19 cellular contexts compared by ENCODE assay signal in the genomic region with DNA sequence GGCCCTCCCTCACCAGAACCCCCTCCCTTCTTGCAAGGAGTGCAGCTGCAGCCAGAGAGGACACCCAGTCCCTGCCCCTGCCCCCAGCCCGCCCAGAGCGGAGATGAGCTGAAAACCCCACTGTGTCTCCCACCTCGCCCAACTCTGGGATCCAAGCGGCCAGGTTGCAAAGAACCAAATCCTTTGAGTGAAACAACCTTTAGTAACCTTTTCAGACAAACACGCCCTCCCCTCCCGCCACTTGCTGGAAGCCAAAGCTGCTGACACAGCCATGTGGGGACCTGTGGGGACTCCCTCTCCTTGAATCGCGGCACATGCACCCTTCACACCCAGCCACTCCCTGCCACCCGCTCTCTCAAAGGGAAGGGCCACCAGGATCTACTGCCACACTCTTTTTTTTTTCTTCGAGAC.
A peak's percentile ranks its signal among the peaks of the same experiment; 100 is the strongest.
DNase-seq lines count a peak whose midpoint lies in the region; ATAC-seq and TF ChIP-seq lines count a peak whose summit lies in the region.
"Had no signal": no experiment of that assay in that cellular context is flagged by ENCODE, and none has a peak within 500 bp of the region (broad histone marks: within the 10 kb centered on the region; RNA-seq: fewer than 3 reads in every experiment).

No MANE protein-coding gene starts in this region.

- H3K9ac ChIP-seq in rectal smooth muscle tissue (ENCODE audit: low read length), result no peak overlapping the region

- H3K9me2 ChIP-seq in hepatocyte (replicated peaks; ENCODE audit: insufficient read depth), result no peaks in the 10 kb centered on the region

- H3K27ac ChIP-seq in hepatocyte (peak overlapping the region; percentile 73), rectal smooth muscle tissue (ENCODE audit: low read depth, low read length) (peak overlapping the region; percentile 86)
- H3K27ac ChIP-seq: cardiac muscle cell had no signal

- H3K79me2 ChIP-seq in hepatocyte, result no peaks in the 10 kb centered on the region

- BruUV-seq in Caco-2 (replicated peaks; lab: Mats Ljungman, UMichigan), result no TSS peak

- no peak for ATAC-seq in stimulated activated naive B cell treated with anti-CD40 and anti-IgM and Interleukin-4, amounts not matched to agents 10 μg/mL and 1 μg/mL and 100 μg/mL, for 72 hours (replicated peaks)
- ATAC-seq in HG03139 (IDR thresholded peaks at IDR 0.05; ENCODE audit: unreplicated experiment) (no peak), HG02623 (IDR thresholded peaks at IDR 0.05; ENCODE audit: unreplicated experiment) (no peak)
- ATAC-seq: activated CD8-positive, alpha-beta T cell treated with anti-CD3 and anti-CD28 coated beads, Interleukin-2, amount 10 ng/mL, durations not matched to agents 7 days and 5 days; sciatic nerve had no signal

- H3K4me3 ChIP-seq in Caco-2 (ENCODE audit: low read depth, low read length) (no peak overlapping the region), hepatocyte (no peak overlapping the region), rectal smooth muscle tissue (ENCODE audit: low read length) (no peak overlapping the region)
- H3K4me3 ChIP-seq: cardiac muscle cell had no signal

- H3K4me3 Mint-ChIP-seq in Caco-2 (ENCODE audit: unreplicated experiment), result peak overlapping the region; percentile 31
- no peak overlapping the region for H3K4me3 Mint-ChIP-seq in stimulated activated naive B cell treated with anti-CD40 and anti-IgM and Interleukin-4, amounts not matched to agents 10 μg/mL and 1 μg/mL and 100 μg/mL, for 72 hours
- H3K4me3 Mint-ChIP-seq: activated B cell treated with CpG ODN at 0.5 μM for 24 hours; activated CD8-positive, alpha-beta T cell treated with anti-CD3 and anti-CD28 coated beads, Interleukin-2, amount 10 ng/mL, durations not matched to agents 7 days and 5 days had no signal

- POLR2A ChIA-PET in Caco-2 (lab: Charles Lee), result no interaction called here

- H3K27me3 ChIP-seq in Caco-2 (replicated peaks; ENCODE audit: control insufficient read depth, insufficient read depth, low read length), result no peaks in the 10 kb centered on the region
- no peaks in the 10 kb centered on the region for H3K27me3 ChIP-seq in hepatocyte
- H3K27me3 ChIP-seq in rectal smooth muscle tissue (ENCODE audit: control insufficient read depth, insufficient read depth, low read length), result no peaks in the 10 kb centered on the region
- H3K27me3 ChIP-seq: cardiac muscle cell had no signal

- H3K27me3 Mint-ChIP-seq in Caco-2 (ENCODE audit: insufficient read depth, unreplicated experiment), result no peaks in the 10 kb centered on the region
- H3K27me3 Mint-ChIP-seq in stimulated activated naive B cell treated with anti-CD40 and anti-IgM and Interleukin-4, amounts not matched to agents 10 μg/mL and 1 μg/mL and 100 μg/mL, for 72 hours, result peaks cover 5% of the 10 kb centered on the region in 2 donors
- H3K27me3 Mint-ChIP-seq: activated B cell treated with CpG ODN at 0.5 μM for 24 hours had no signal

- no peak for TF ChIP-seq CTCF in Caco-2 (IDR thresholded peaks at IDR 0.05; ENCODE audit: insufficient read depth in 1 of 2, low read depth in 1 of 2, low read length in 1 of 2, severe bottlenecking in 1 of 2, unreplicated experiment in 1 of 2)
- no peak for TF ChIP-seq CTCF in hepatocyte (IDR thresholded peaks at IDR 0.05; ENCODE audit: poor library complexity)

- CTCF ChIA-PET in Caco-2 (lab: Charles Lee), result interaction anchor here (0.6 kb wide), 1 partner anchor 58 kb away, joined by 3 read pairs; no protein-coding TSS in a partner anchor

- peak overlapping the region; percentile 91 for H3K27ac Mint-ChIP-seq in Caco-2 (ENCODE audit: unreplicated experiment)
- no peak overlapping the region for H3K27ac Mint-ChIP-seq in stimulated activated naive B cell treated with anti-CD40 and anti-IgM and Interleukin-4, amounts not matched to agents 10 μg/mL and 1 μg/mL and 100 μg/mL, for 72 hours
- H3K27ac Mint-ChIP-seq: activated B cell treated with CpG ODN at 0.5 μM for 24 hours; activated CD8-positive, alpha-beta T cell treated with anti-CD3 and anti-CD28 coated beads, Interleukin-2, amount 10 ng/mL, durations not matched to agents 7 days and 5 days had no signal

- H4K20me1 ChIP-seq in hepatocyte (ENCODE audit: insufficient read depth, poor library complexity, severe bottlenecking), result no peaks in the 10 kb centered on the region

- H3K4me2 ChIP-seq in hepatocyte, result no peak overlapping the region

- no peaks in the 10 kb centered on the region for H3K9me3 Mint-ChIP-seq in Caco-2 (ENCODE audit: unreplicated experiment)
- H3K9me3 Mint-ChIP-seq in stimulated activated naive B cell treated with anti-CD40 and anti-IgM and Interleukin-4, amounts not matched to agents 10 μg/mL and 1 μg/mL and 100 μg/mL, for 72 hours, result no peaks in the 10 kb centered on the region
- H3K9me3 Mint-ChIP-seq: activated B cell treated with CpG ODN at 0.5 μM for 24 hours had no signal

- peaks cover 19% of the 10 kb centered on the region for H3K4me1 Mint-ChIP-seq in Caco-2 (ENCODE audit: low read depth, unreplicated experiment)
- H3K4me1 Mint-ChIP-seq in stimulated activated naive B cell treated with anti-CD40 and anti-IgM and Interleukin-4, amounts not matched to agents 10 μg/mL and 1 μg/mL and 100 μg/mL, for 72 hours, result no peaks in the 10 kb centered on the region
- H3K4me1 Mint-ChIP-seq: activated B cell treated with CpG ODN at 0.5 μM for 24 hours had no signal

- WGBS in hepatocyte (ENCODE audit: low lambda C conversion rate, missing lambda C conversion rate), result 59% methylated on average over 10 of the region's 10 CpGs

- H3K4me1 ChIP-seq in Caco-2, result peaks cover 65% of the 10 kb centered on the region
- H3K4me1 ChIP-seq in hepatocyte (ENCODE audit: insufficient read depth), result peaks cover 52% of the 10 kb centered on the region
- peaks cover 53% of the 10 kb centered on the region for H3K4me1 ChIP-seq in rectal smooth muscle tissue (ENCODE audit: control insufficient read depth, insufficient read depth, low read length)

- DNase-seq in Caco-2 (peak in 1 of 2 experiments; percentile 46), NCI-H510A treated with DMSO at 0.1 percent for 48 hours (lab: John Stamatoyannopoulos, UW) (peak; percentile 73), hepatocyte (ENCODE audit: low spot score) (peak; percentile 67), HPDE6-E6E7 (ENCODE audit: extremely low spot score) (no peak)
- no peak for DNase-seq in stimulated activated naive B cell treated with anti-CD40 and anti-IgM and Interleukin-4, amounts not matched to agents 10 μg/mL and 1 μg/mL and 100 μg/mL, for 72 hours
- DNase-seq: activated B cell treated with CpG ODN at 0.5 μM for 24 hours; activated CD8-positive, alpha-beta T cell treated with anti-CD3 and anti-CD28 coated beads, Interleukin-2, amount 10 ng/mL, durations not matched to agents 7 days and 5 days; effector CD8-positive, alpha-beta T cell; H7; kidney; midbrain; NCI-H226; occipital lobe; stimulated activated CD4-positive, alpha-beta T cell treated with anti-CD3 and anti-CD28 coated beads, Interleukin-2, amount 100 ng/mL, for 24 hours had no signal

- intact Hi-C loops in Caco-2 (cut with micrococcal nuclease; ENCODE audit: unreplicated experiment), result loop anchor here (10.0 kb wide), 1 partner anchor 73 kb away; no protein-coding TSS in a partner anchor

- H3K36me3 ChIP-seq in Caco-2 (ENCODE audit: control insufficient read depth, insufficient read depth, low read length) (no peaks in the 10 kb centered on the region), hepatocyte (replicated peaks; ENCODE audit: insufficient read depth, low read depth) (no peaks in the 10 kb centered on the region), rectal smooth muscle tissue (ENCODE audit: control insufficient read depth, insufficient read depth, low read length) (no peaks in the 10 kb centered on the region)
- H3K36me3 ChIP-seq: cardiac muscle cell had no signal

- H3K36me3 Mint-ChIP-seq in Caco-2 (ENCODE audit: insufficient read depth, unreplicated experiment), result peaks cover 6% of the 10 kb centered on the region
- no peaks in the 10 kb centered on the region for H3K36me3 Mint-ChIP-seq in stimulated activated naive B cell treated with anti-CD40 and anti-IgM and Interleukin-4, amounts not matched to agents 10 μg/mL and 1 μg/mL and 100 μg/mL, for 72 hours

- H3K9me3 ChIP-seq in Caco-2 (no peaks in the 10 kb centered on the region), hepatocyte (ENCODE audit: low read depth) (no peaks in the 10 kb centered on the region)

- no peak overlapping the region for H2AFZ ChIP-seq in hepatocyte

Comparison
In these comparisons a context has a peak if more than half of its experiments do, and no peak if none do; other contexts are left out.
1. DNase-seq: peak in NCI-H510A treated with DMSO at 0.1 percent for 48 hours (single experiment) and hepatocyte (single experiment); none in stimulated activated naive B cell treated with anti-CD40 and anti-IgM and Interleukin-4, amounts not matched to agents 10 μg/mL and 1 μg/mL and 100 μg/mL, for 72 hours (single experiment) and HPDE6-E6E7 (single experiment).